In genomic region chr3:11271986-11272904, GRCh38 we compare ENCODE assay signal across 8 cellular contexts. TPM values are rescaled to one million over a fixed set of nuclear protein-coding genes. Genes with fewer than 3 reads are reported as not detected.
DNase-seq lines count a peak whose midpoint lies in the region; ATAC-seq and TF ChIP-seq lines count a peak whose summit lies in the region.

TSS of gene ATG7 (plus strand) at chr3:11272397. CDS start at chr3:11298696, 26,299 bp downstream.

- H3K27me3 ChIP-seq in heart right ventricle = no peaks in the 10 kb centered on the region
- no peaks in the 10 kb centered on the region for H3K27me3 ChIP-seq in upper lobe of right lung

- in situ Hi-C loops in GM13976 (cut with MboI; ENCODE audit: low sequenced_read_pairs, unreplicated experiment) = no loop called here

- H3K4me3 ChIP-seq in heart right ventricle (peak within 1 kb of the TSS; percentile 55 to 98 (median 84)), upper lobe of right lung (peak within 1 kb of the TSS; percentile 73)

- peak; percentile 94 for ATAC-seq in HG02870 (IDR thresholded peaks at IDR 0.05; ENCODE audit: unreplicated experiment)
- peak; percentile 99 to 100 (median 99) for ATAC-seq in heart right ventricle
- peak; percentile 97 for ATAC-seq in upper lobe of right lung

- H3K27ac ChIP-seq in heart right ventricle (peak within 1 kb of the TSS; percentile 41 to 95 (median 80)), upper lobe of right lung (peak within 1 kb of the TSS; percentile 87)

- TF ChIP-seq CTCF in GM13976 (IDR thresholded peaks at IDR 0.05; ENCODE audit: borderline replicate concordance, control extremely low read depth, extremely low read depth, insufficient read depth, missing control alignments) (no peak), heart right ventricle (IDR thresholded peaks at IDR 0.05) (peak in 3 of 9 donors; percentile 19 to 38 (median 23)), upper lobe of right lung (IDR thresholded peaks at IDR 0.05) (no peak)

- DNase-seq in GM13976 (ENCODE audit: low spot score) (peak; percentile 99), NCI-H146 treated with DMSO at 0.1 percent for 48 hours (lab: John Stamatoyannopoulos, UW; ENCODE audit: unreplicated experiment) (peak; percentile 82), amniotic epithelial cell (ENCODE audit: low read depth) (peak; percentile 94), heart right ventricle (peak; percentile 95 to 98), posterior vena cava (ENCODE audit: low spot score) (peak; percentile 99), upper lobe of right lung (peak; percentile 99)

- peaks cover 0 to 8% (median 0%) of the 10 kb centered on the region in 9 donors for H3K36me3 ChIP-seq in heart right ventricle
- H3K36me3 ChIP-seq in upper lobe of right lung = no peaks in the 10 kb centered on the region

- peaks cover 7 to 49% (median 18%) of the 10 kb centered on the region in 9 donors for H3K4me1 ChIP-seq in heart right ventricle
- H3K4me1 ChIP-seq in upper lobe of right lung = peaks cover 27% of the 10 kb centered on the region

- peaks cover 0 to 8% (median 0%) of the 10 kb centered on the region in 11 donors for H3K9me3 ChIP-seq in heart right ventricle
- no peaks in the 10 kb centered on the region for H3K9me3 ChIP-seq in upper lobe of right lung

- 1 to 2% methylated on average over 51 of the region's 51 CpGs for whole genome bisulfite sequencing in heart right ventricle, 2 donors

- intact Hi-C loops in T-helper 1 cell treated with Interleukin-12 subunit alpha and Interleukin-12 subunit beta and Interleukin-4 antibody, amounts not matched to agents 30 ng/mL and 1 ng/mL, for 36 hours (cut with micrococcal nuclease) = loop anchor here (1.0 to 10.0 kb wide), 14 partner anchors 19 to 1569 kb away; partner anchors contain the start of genes BRPF1, MKRN2, RAF1 and RPL32
- intact Hi-C loops in heart right ventricle (cut with DNase I) = no loop called here
- intact Hi-C loops in posterior vena cava (cut with DNase I) = no loop called here
- intact Hi-C loops in upper lobe of right lung (cut with DNase I) = no loop called here

RNA-seq across cellular contexts. Expression of gene ATG7, which starts in this region (rescaled TPM):
- total RNA-seq in T-helper 1 cell treated with Interleukin-12 subunit alpha and Interleukin-12 subunit beta and Interleukin-4 antibody, amounts not matched to agents 30 ng/mL and 1 ng/mL, for 36 hours = 36.7 and 41.7 TPM in 2 replicates
- total RNA-seq in heart right ventricle = 10 to 100 TPM; 14.8 to 24.1 (median 16.9) TPM
- polyA plus RNA-seq in heart right ventricle = 1 to 10 TPM; 5.3 to 7.2 TPM
- total RNA-seq in posterior vena cava = 10 to 100 TPM; 30.5 to 40.4 TPM
- total RNA-seq in upper lobe of right lung = 49.9 TPM

Comparison
In these comparisons a context has a peak if more than half of its experiments do, and no peak if none do; other contexts are left out.
1. Peak in every context shown above with its lines: DNase-seq, ATAC-seq, H3K4me3 ChIP-seq and H3K27ac ChIP-seq.